ENCODE assay signal across 18 cellular contexts in the genomic region with DNA sequence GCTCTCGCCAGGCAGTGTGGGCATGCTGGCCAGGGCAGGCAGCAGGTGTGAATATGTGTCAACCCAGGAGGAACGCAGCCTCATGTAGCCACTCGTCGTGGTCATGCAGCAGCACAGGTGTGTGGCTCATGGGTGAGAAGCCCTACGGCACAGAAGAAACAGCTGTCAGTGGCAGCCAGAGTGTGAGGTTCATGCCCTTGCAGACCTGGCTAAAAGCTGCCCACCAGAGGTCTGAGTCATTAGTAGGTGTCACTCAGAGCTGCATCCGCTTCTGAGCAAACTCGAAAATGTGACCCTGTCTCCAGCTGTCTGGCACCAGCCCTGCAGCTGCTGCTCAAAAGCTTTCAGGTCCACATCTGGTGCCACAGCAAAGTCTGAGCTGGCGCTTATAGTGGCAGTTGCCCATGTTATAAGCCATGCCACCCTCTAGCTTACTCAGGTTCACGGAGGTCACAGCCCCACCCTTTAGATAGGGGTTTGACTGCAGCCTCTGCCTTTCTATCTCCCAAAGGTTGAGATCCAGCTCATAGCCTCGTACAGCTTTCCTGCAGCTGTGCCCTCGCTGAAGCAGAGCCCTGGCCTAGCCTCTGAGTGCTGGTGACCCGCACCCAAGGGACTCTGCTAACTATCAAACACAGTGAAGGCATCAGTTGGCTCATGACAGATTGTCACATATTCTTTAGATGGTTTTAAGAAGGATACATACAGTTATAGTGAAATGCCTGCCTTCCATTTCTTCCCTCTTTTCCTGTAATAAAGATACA.
A peak's percentile ranks its signal among the peaks of the same experiment; 100 is the strongest.
DNase-seq lines count a peak whose midpoint lies in the region; ATAC-seq and TF ChIP-seq lines count a peak whose summit lies in the region.
"Had no signal": no experiment of that assay in that cellular context is flagged by ENCODE, and none has a peak within 500 bp of the region (broad histone marks: within the 10 kb centered on the region; RNA-seq: fewer than 3 reads in every experiment).

No MANE protein-coding gene starts in this region.

- H3K36me3 ChIP-seq in RWPE2 (ENCODE audit: low read depth), result no peaks in the 10 kb centered on the region
- H3K36me3 ChIP-seq: left ventricle myocardium inferior, right atrium auricular region, uterus had no signal

- H3K4me3 ChIP-seq in GM12865 (ENCODE audit: low read depth, low read length) (no peak overlapping the region), RWPE2 (ENCODE audit: severe bottlenecking) (no peak overlapping the region)
- H3K4me3 ChIP-seq: left ventricle myocardium inferior, right atrium auricular region, uterus had no signal

- no peak overlapping the region for H3K27ac ChIP-seq in RWPE2 (ENCODE audit: poor library complexity, severe bottlenecking)
- H3K27ac ChIP-seq: left ventricle myocardium inferior, right atrium auricular region, uterus had no signal

- no peaks in the 10 kb centered on the region for H3K27me3 ChIP-seq in RWPE2 (ENCODE audit: insufficient read depth, poor library complexity, severe bottlenecking)
- H3K27me3 ChIP-seq: right atrium auricular region, uterus had no signal

- no peaks in the 10 kb centered on the region for H3K9me3 ChIP-seq in RWPE2 (ENCODE audit: severe bottlenecking)
- H3K9me3 ChIP-seq: right atrium auricular region, uterus had no signal

- ATAC-seq in GM19043 (IDR thresholded peaks at IDR 0.05; ENCODE audit: low read depth, unreplicated experiment) (peak; percentile 56), HG02970 (IDR thresholded peaks at IDR 0.05; ENCODE audit: low FRiP score, unreplicated experiment) (peak; percentile 53), RWPE2 (ENCODE audit: low read depth) (peak; percentile 23; the same call in 1 of the 3 replicates), HG03378 (IDR thresholded peaks at IDR 0.05; ENCODE audit: unreplicated experiment) (no peak)
- ATAC-seq in stimulated activated naive CD8-positive, alpha-beta T cell treated with anti-CD3 and anti-CD28 coated beads, Interleukin-15, Interleukin-2, amounts not matched to agents 100 U/mL and 50 U/mL, for 24 hours, result no peak
- ATAC-seq: esophagus mucosa had no signal

- TF ChIP-seq CTCF in GM12865 (IDR thresholded peaks at IDR 0.05; ENCODE audit: insufficient read depth, low read depth, low read length, missing control alignments), result no peak
- no peak for TF ChIP-seq CTCF in RWPE2 (IDR thresholded peaks at IDR 0.05; ENCODE audit: poor library complexity, severe bottlenecking)

- peak; percentile 62 for DNase-seq in GM12865 (ENCODE audit: low read depth)
- DNase-seq in RWPE2 (ENCODE audit: low spot score), result no peak
- DNase-seq in GM03348 (ENCODE audit: low spot score), result no peak
- DNase-seq in stimulated activated naive CD8-positive, alpha-beta T cell treated with anti-CD3 and anti-CD28 coated beads, Interleukin-15, Interleukin-2, amounts not matched to agents 100 U/mL and 50 U/mL, for 24 hours, result no peak
- no peak for DNase-seq in NCI-H2196 treated with DMSO at 0.1 percent for 48 hours (lab: John Stamatoyannopoulos, UW; ENCODE audit: unreplicated experiment)
- DNase-seq: activated T-cell treated with anti-CD3 and anti-CD28 coated beads, Interleukin-2, amount 50 U/mL, for 24 hours; amygdala; Calu3; left ventricle myocardium inferior; NCI-H2107; stimulated activated CD4-positive, alpha-beta T cell treated with anti-CD3 and anti-CD28 coated beads, Interleukin-4, amount 100 ng/mL, for 24 hours; stimulated activated naive CD4-positive, alpha-beta T cell; uterus had no signal

- H3K4me1 ChIP-seq in RWPE2 (ENCODE audit: insufficient read depth, poor library complexity, severe bottlenecking), result no peaks in the 10 kb centered on the region
- H3K4me1 ChIP-seq: left ventricle myocardium inferior, right atrium auricular region, uterus had no signal

Comparison
In these comparisons a context has a peak if more than half of its experiments do, and no peak if none do; other contexts are left out.
1. ATAC-seq: peak in GM19043 (single experiment), HG02970 (single experiment) and RWPE2 (single experiment); none in HG03378 (single experiment) and stimulated activated naive CD8-positive, alpha-beta T cell treated with anti-CD3 and anti-CD28 coated beads, Interleukin-15, Interleukin-2, amounts not matched to agents 100 U/mL and 50 U/mL, for 24 hours (single experiment).